9 cellular contexts compared by ENCODE assay signal in the genomic region with DNA sequence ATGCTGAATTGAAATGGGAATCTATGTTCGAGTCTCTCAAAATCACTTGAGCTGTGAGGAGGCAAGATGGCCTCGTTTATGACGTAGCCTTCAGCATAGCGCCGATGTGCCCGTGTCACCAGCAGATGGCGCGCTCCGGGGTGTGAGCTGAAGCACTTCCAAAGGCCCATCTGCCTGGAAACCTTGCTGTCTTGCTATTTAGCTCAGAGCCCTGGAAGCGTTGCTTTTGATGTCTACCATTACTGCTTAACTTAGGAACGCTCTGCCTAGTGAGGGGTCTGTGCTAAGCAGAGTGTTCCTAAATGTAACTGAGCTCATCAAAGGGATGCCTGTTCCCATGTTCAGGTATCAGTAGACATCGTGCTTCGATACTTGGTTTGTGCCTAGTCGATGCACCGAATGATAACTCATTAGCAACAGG.
A peak's percentile ranks its signal among the peaks of the same experiment; 100 is the strongest.
DNase-seq lines count a peak whose midpoint lies in the region; ATAC-seq, FAIRE-seq and TF ChIP-seq lines count a peak whose summit lies in the region.
"Had no signal": no experiment of that assay in that cellular context is flagged by ENCODE, and none has a peak within 500 bp of the region (broad histone marks: within the 10 kb centered on the region; RNA-seq: fewer than 3 reads in every experiment).

No MANE protein-coding gene starts in this region.

- TF ChIP-seq RAD21 in HepG2 (CRISPR knock-in tag; IDR thresholded peaks at IDR 0.05) = peak; percentile 96

- CTCF ChIA-PET in HepG2 (lab: Yijun Ruan, JAX; ENCODE audit: low intra/inter-chr PET ratio, low total read pairs) = interaction anchor here (0.7 to 10.6 kb wide), 6 partner anchors 58 to 621 kb away, joined by 3 to 309 read pairs (median 7); a partner anchor contains a TSS

- H3K4me1 ChIP-seq in HepG2 (ENCODE audit: insufficient read depth, low read length) = peaks cover 89% of the 10 kb centered on the region

- peak; percentile 85 for FAIRE-seq in HepG2 (lab: Jason Lieb, UNC)
- FAIRE-seq: A204.1 had no signal

- no peak overlapping the region for H3K27ac Mint-ChIP-seq in central memory CD8-positive, alpha-beta T cell (ENCODE audit: low read depth)

- peak overlapping the region; percentile 68 for H2AFZ ChIP-seq in HepG2 (ENCODE audit: low read length)

- H3K9ac ChIP-seq in HepG2 (ENCODE audit: insufficient read depth, low read depth, low read length) = no peak overlapping the region

- TF ChIP-seq POLR2A in HepG2 (IDR thresholded peaks at IDR 0.05; ENCODE audit: insufficient read depth in 1 of 2, low read depth in 2 of 2, low read length in 2 of 2) = no peak

- H3K27me3 ChIP-seq in HepG2 (ENCODE audit: control insufficient read depth in 1 of 2, insufficient read depth in 2 of 2, low read length in 2 of 2) = no peaks in the 10 kb centered on the region

- DNase-seq in NCI-H1417 (lab: John Stamatoyannopoulos, UW) (peak; percentile 31 to 69 (median 67)), NCI-H1417 treated with DMSO at 0.1 percent for 48 hours (lab: John Stamatoyannopoulos, UW) (no peak), NCI-H2171 (lab: John Stamatoyannopoulos, UW) (peak; percentile 48), HepG2 (ENCODE audit: low spot score) (peak; percentile 82)
- peak; percentile 9 to 62 (median 24) for DNase-seq in activated CD4-positive, CD25-positive, alpha-beta regulatory T cell (lab: John Stamatoyannopoulos, UW)
- peak; percentile 19 to 39 for DNase-seq in central memory CD8-positive, alpha-beta T cell (ENCODE audit: low spot score in 2 of 2)
- DNase-seq in stimulated activated CD4-positive, alpha-beta T cell treated with anti-CD3 and anti-CD28 coated beads, TNF-alpha, amount 100 ng/mL, for 4 hours (ENCODE audit: low read depth in 3 of 3) = peak in 2 of 3 experiments; percentile 22 to 31

- WGBS in HepG2 (ENCODE audit: low lambda C conversion rate) = 20% methylated on average over 14 of the region's 15 CpGs

- peak; percentile 99 for TF ChIP-seq CTCF in HepG2 (CRISPR knock-in tag; IDR thresholded peaks at IDR 0.05)

- peaks cover 4% of the 10 kb centered on the region for H3K36me3 Mint-ChIP-seq in central memory CD8-positive, alpha-beta T cell (ENCODE audit: insufficient read depth)

- POLR2A ChIA-PET in HepG2 (lab: Yijun Ruan, JAX) = interaction anchor here (0.8 to 2.2 kb wide), 15 partner anchors 8 to 542 kb away, joined by 3 to 29 read pairs (median 5); a partner anchor contains a TSS

- no peaks in the 10 kb centered on the region for H3K36me3 ChIP-seq in HepG2 (replicated peaks in 1 of 2; ENCODE audit: control insufficient read depth in 1 of 2, insufficient read depth in 2 of 2, low read length in 2 of 2)

- no peaks in the 10 kb centered on the region for H3K9me3 Mint-ChIP-seq in central memory CD8-positive, alpha-beta T cell

- H3K27ac ChIP-seq in HepG2 (ENCODE audit: extremely low read length, insufficient read depth, low read length) = no peak overlapping the region

- no peak overlapping the region for H3K4me3 Mint-ChIP-seq in central memory CD8-positive, alpha-beta T cell

- H3K9me3 ChIP-seq in HepG2 (ENCODE audit: low read length) = no peaks in the 10 kb centered on the region

- BruUV-seq in HepG2 (replicated peaks; lab: Mats Ljungman, UMichigan) = no TSS peak

- TF ChIP-seq EP300 in HepG2 (IDR thresholded peaks at IDR 0.05; ENCODE audit: low read depth in 2 of 2, low read length in 2 of 2) (peak in 1 of 2 experiments; percentile 19; a peak in 1 of 4 replicates), HepG2 (CRISPR knock-in tag; IDR thresholded peaks at IDR 0.05; ENCODE audit: borderline replicate concordance) (0 out of 2 replicates have a peak, but pooled peaks have one; percentile 7)

- ATAC-seq in HG02885 (IDR thresholded peaks at IDR 0.05; ENCODE audit: poor library complexity, unreplicated experiment) (peak; percentile 97), HepG2 (peak; percentile 76)
- peak; percentile 64 for ATAC-seq in central memory CD8-positive, alpha-beta T cell (replicated peaks; ENCODE audit: extremely low read depth, poor library complexity, severe bottlenecking)

- H3K4me1 Mint-ChIP-seq in central memory CD8-positive, alpha-beta T cell = no peaks in the 10 kb centered on the region

- peaks cover 45% of the 10 kb centered on the region for H3K27me3 Mint-ChIP-seq in central memory CD8-positive, alpha-beta T cell

- H4K20me1 ChIP-seq in HepG2 (ENCODE audit: insufficient read depth, low read length) = no peaks in the 10 kb centered on the region

- H3K4me3 ChIP-seq in HepG2 (replicated peaks in 1 of 3; ENCODE audit: insufficient read depth in 1 of 3, low read depth in 2 of 3, low read length in 3 of 3) = no peak overlapping the region; a peak in 1 of 6 replicates

- intact Hi-C loops in HepG2 (cut with micrococcal nuclease; ENCODE audit: unreplicated experiment) = loop anchor here (1.0 to 10.0 kb wide), 5 partner anchors 90 to 542 kb away; a partner anchor contains a TSS

- no peaks in the 10 kb centered on the region for H3K79me2 ChIP-seq in HepG2 (ENCODE audit: insufficient read depth, low read length)

- peak overlapping the region; percentile 63 for H3K4me2 ChIP-seq in HepG2 (ENCODE audit: low read depth, low read length)

- in situ Hi-C loops in HepG2 (cut with HindIII; ENCODE audit: extremely low pct_ligation_motif_present, low pct_unique_long_range_greater_than_20kb) = loop anchor here (5.0 to 10.0 kb wide), 5 partner anchors 58 to 623 kb away; a partner anchor contains a TSS

TF ChIP-seq in HepG2, 621 proteins besides CTCF, POLR2A, EP300 and RAD21 (continues in another document):
- TF ChIP-seq ZNF615 (CRISPR knock-in tag; IDR thresholded peaks at IDR 0.05; ENCODE audit: borderline replicate concordance) (no peak), ZNF326 (CRISPR knock-in tag; IDR thresholded peaks at IDR 0.05; ENCODE audit: borderline replicate concordance) (no peak), KMT2B (CRISPR knock-in tag; IDR thresholded peaks at IDR 0.05) (no peak; the same call in 1 of the 2 replicates), ZMYM3 (CRISPR knock-in tag; IDR thresholded peaks at IDR 0.05) (peak; percentile 82; the same call in 1 of the 2 replicates), SOX6 (IDR thresholded peaks at IDR 0.05) (no peak), SOX6 (CRISPR knock-in tag; IDR thresholded peaks at IDR 0.05) (no peak; the same call in 1 of the 2 replicates), ZNF709 (CRISPR knock-in tag; IDR thresholded peaks at IDR 0.05) (peak; percentile 67; the same call in 1 of the 2 replicates), ZNF746 (CRISPR knock-in tag; IDR thresholded peaks at IDR 0.05) (no peak), NCOA5 (CRISPR knock-in tag; IDR thresholded peaks at IDR 0.05) (no peak), TCF7L2 (IDR thresholded peaks at IDR 0.05; ENCODE audit: low read depth, low read length) (no peak), SMAD1 (CRISPR knock-in tag; IDR thresholded peaks at IDR 0.05; ENCODE audit: borderline replicate concordance, low read depth) (peak; percentile 86; the same call in 1 of the 2 replicates)
- TF ChIP-seq, protein P1, sequence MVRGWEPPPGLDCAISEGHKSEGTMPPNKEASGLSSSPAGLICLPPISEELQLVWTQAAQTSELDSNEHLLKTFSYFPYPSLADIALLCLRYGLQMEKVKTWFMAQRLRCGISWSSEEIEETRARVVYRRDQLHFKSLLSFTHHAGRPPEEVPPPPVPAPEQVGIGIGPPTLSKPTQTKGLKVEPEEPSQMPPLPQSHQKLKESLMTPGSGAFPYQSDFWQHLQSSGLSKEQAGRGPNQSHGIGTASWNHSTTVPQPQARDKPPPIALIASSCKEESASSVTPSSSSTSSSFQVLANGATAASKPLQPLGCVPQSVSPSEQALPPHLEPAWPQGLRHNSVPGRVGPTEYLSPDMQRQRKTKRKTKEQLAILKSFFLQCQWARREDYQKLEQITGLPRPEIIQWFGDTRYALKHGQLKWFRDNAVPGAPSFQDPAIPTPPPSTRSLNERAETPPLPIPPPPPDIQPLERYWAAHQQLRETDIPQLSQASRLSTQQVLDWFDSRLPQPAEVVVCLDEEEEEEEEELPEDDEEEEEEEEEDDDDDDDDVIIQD (CRISPR knock-in tag; IDR thresholded peaks at IDR 0.05; ENCODE audit: low read depth) = peak; percentile 89
- TF ChIP-seq, protein P2, sequence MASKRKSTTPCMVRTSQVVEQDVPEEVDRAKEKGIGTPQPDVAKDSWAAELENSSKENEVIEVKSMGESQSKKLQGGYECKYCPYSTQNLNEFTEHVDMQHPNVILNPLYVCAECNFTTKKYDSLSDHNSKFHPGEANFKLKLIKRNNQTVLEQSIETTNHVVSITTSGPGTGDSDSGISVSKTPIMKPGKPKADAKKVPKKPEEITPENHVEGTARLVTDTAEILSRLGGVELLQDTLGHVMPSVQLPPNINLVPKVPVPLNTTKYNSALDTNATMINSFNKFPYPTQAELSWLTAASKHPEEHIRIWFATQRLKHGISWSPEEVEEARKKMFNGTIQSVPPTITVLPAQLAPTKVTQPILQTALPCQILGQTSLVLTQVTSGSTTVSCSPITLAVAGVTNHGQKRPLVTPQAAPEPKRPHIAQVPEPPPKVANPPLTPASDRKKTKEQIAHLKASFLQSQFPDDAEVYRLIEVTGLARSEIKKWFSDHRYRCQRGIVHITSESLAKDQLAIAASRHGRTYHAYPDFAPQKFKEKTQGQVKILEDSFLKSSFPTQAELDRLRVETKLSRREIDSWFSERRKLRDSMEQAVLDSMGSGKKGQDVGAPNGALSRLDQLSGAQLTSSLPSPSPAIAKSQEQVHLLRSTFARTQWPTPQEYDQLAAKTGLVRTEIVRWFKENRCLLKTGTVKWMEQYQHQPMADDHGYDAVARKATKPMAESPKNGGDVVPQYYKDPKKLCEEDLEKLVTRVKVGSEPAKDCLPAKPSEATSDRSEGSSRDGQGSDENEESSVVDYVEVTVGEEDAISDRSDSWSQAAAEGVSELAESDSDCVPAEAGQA (IDR thresholded peaks at IDR 0.05; ENCODE audit: low read depth) = peak; percentile 81
- TF ChIP-seq, protein P2 (CRISPR knock-in tag; IDR thresholded peaks at IDR 0.05; ENCODE audit: borderline replicate concordance) = no peak
